In genomic region chr6:89360415-89360999, GRCh38 we compare ENCODE assay signal across 9 cellular contexts. TPM values are rescaled to one million over a fixed set of nuclear protein-coding genes. Genes with fewer than 3 reads are reported as not detected.
DNase-seq lines count a peak whose midpoint lies in the region; ATAC-seq and TF ChIP-seq lines count a peak whose summit lies in the region.
"Had no signal": no experiment of that assay in that cellular context is flagged by ENCODE, and none has a peak within 500 bp of the region (broad histone marks: within the 10 kb centered on the region; RNA-seq: fewer than 3 reads in every experiment).

No MANE protein-coding gene starts in this region.

- no peak for TF ChIP-seq CTCF in GM13977 (IDR thresholded peaks at IDR 0.05; ENCODE audit: extremely low read depth, insufficient read depth, missing control alignments)

- DNase-seq in GM13977 (ENCODE audit: low spot score) (peak; percentile 50), LHCN-M2 (ENCODE audit: low read depth) (peak; percentile 68), foreskin melanocyte (peak; percentile 50), sciatic nerve (ENCODE audit: low spot score) (no peak), NCI-H226 (no peak), DMS79 (lab: John Stamatoyannopoulos, UW) (no peak)
- no peak for DNase-seq in stimulated activated CD4-positive, alpha-beta T cell treated with anti-CD3 and anti-CD28 coated beads, Interleukin-2, amount 100 ng/mL, for 48 hours

- ATAC-seq in GM21723 (IDR thresholded peaks at IDR 0.05; ENCODE audit: unreplicated experiment) (peak; percentile 55), sciatic nerve (no peak)

- intact Hi-C loops in sciatic nerve (cut with DNase I): loop anchor here (10.0 kb wide), 1 partner anchor 376 kb away; no protein-coding TSS in a partner anchor

- in situ Hi-C loops in GM13977 (cut with MboI; ENCODE audit: low pct_unique_long_range_greater_than_20kb, low sequenced_read_pairs, unreplicated experiment): no loop called here

RNA-seq across cellular contexts. Expression of gene UBE2J1, which starts 8.0 kb away (rescaled TPM):
- total RNA-seq in LHCN-M2 (2014; rRNA removed) (20.5 and 26.7 TPM in 2 replicates), sciatic nerve (32.9 TPM)
- 14.3 TPM for polyA plus RNA-seq in LHCN-M2 (2012)

RNA-seq across cellular contexts. Expression of gene GABRR2, which starts 45.4 kb away (rescaled TPM):
- total RNA-seq in LHCN-M2 (2014; rRNA removed): 0.11 TPM in 1 of 2 replicates, not detected in the other
- 0.05 TPM for polyA plus RNA-seq in LHCN-M2 (2012)
- 1.7 TPM for total RNA-seq in sciatic nerve
- polyA plus RNA-seq: immature natural killer cell had no signal

RNA-seq across cellular contexts. Expression of gene RRAGD, which starts 51.6 kb away (rescaled TPM):
- total RNA-seq in LHCN-M2 (2014; rRNA removed): 0.06 and 0.63 TPM in 2 replicates
- polyA plus RNA-seq in LHCN-M2 (2012): 0.22 TPM
- total RNA-seq in sciatic nerve: 22.1 TPM

Comparison
In these comparisons a context has a peak if more than half of its experiments do, and no peak if none do; other contexts are left out.
1. DNase-seq: peak in GM13977 (single experiment), LHCN-M2 (single experiment) and foreskin melanocyte (single experiment); none in sciatic nerve (single experiment), NCI-H226 (single experiment), DMS79 (single experiment) and stimulated activated CD4-positive, alpha-beta T cell treated with anti-CD3 and anti-CD28 coated beads, Interleukin-2, amount 100 ng/mL, for 48 hours (0 of 2).
2. RNA of gene RRAGD, which starts 51.6 kb away (total RNA-seq): 22.1 TPM in sciatic nerve (single experiment); 0.06 to 0.63 TPM in LHCN-M2; every median in the first group is over 10 times any median in the second.